Comparison of ENCODE assay signal across 3 cellular contexts in the genomic region with DNA sequence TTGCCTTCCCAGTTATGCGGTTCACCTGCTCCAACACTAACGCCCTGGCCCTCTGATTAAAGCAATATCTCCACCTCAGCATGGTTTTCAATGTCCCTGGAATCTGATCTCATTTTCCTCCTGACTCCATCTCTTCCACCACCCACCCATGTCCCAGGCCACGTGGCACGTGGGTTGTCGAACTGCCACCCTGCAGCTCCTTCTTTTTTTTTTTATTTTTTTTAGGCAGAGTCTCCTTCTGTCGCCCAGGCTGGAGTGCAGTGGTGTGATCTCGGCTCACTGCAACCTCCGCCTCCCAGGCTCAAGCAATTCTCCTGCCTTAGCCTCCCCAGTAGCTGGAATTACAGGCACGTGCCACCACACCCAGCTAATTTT. TPM values are rescaled to one million over a fixed set of nuclear protein-coding genes. Genes with fewer than 3 reads are reported as not detected.
"Had no signal": no experiment of that assay in that cellular context is flagged by ENCODE, and none has a peak within 500 bp of the region (broad histone marks: within the 10 kb centered on the region; RNA-seq: fewer than 3 reads in every experiment).

No MANE protein-coding gene starts in this region.

RNA-seq across cellular contexts. Expression of a gene that starts 44.3 kb away (rescaled TPM):
- total RNA-seq: GM23248, H1, K562 had no signal
- polyA plus RNA-seq: GM23248, K562 had no signal
